In the genomic region with DNA sequence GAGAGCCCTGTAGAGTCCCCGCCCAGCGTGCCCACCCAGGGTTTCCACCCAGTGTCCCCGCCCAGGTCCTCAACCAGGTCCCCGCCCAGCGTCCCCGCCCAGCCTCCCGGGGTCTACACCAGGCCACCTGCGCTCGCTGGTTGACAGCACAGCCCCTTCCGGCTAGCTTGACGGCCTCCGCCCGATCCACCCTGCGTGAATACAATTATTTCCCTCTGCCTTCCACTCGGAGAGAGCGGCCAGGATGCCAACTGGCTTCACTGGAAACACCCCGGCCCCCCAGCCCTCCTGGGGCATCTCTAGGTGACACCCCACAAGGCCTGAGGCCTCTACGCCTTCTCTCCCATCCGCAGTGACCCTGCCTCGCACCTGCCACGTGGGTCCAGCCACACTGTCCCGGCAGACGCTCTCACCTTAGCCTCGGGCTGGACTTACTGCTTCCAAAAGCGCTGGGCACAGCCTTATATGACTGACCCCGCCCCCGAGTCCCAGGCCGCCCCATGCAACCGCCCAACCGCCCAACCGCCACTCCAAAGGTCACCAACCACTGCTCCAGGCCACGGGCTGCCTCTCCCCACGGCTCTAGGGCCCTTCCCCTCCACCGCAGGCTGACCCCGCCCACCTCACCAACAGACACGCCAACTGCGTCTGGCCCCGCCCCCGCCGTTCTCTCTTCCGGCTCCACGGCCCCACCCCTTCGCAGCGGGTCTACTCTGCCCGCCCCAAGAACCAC, we compare ENCODE assay signal across 19 cellular contexts.
A peak's percentile ranks its signal among the peaks of the same experiment; 100 is the strongest.
DNase-seq lines count a peak whose midpoint lies in the region; ATAC-seq and TF ChIP-seq lines count a peak whose summit lies in the region.
"Had no signal": no experiment of that assay in that cellular context is flagged by ENCODE, and none has a peak within 500 bp of the region (broad histone marks: within the 10 kb centered on the region; RNA-seq: fewer than 3 reads in every experiment).

No MANE protein-coding gene starts in this region.

- H3K27me3 ChIP-seq in upper lobe of left lung (no peaks in the 10 kb centered on the region), WERI-Rb-1 (ENCODE audit: insufficient read depth, low read depth, severe bottlenecking) (no peaks in the 10 kb centered on the region)
- H3K27me3 ChIP-seq: brain microvascular endothelial cell, gastrocnemius medialis, tibial artery had no signal

- 93 to 94% methylated on average over 44 to 45 of the region's 45 CpGs for WGBS in upper lobe of left lung, 2 donors

- ATAC-seq in upper lobe of left lung (ENCODE audit: low FRiP score in 2 of 2) (peak; percentile 46 to 69), HG02885 (IDR thresholded peaks at IDR 0.05; ENCODE audit: poor library complexity, unreplicated experiment) (no peak)
- ATAC-seq: gastrocnemius medialis had no signal

- no peak overlapping the region for H3K27ac ChIP-seq in HEK293 (ENCODE audit: extremely low read depth, low read depth, low read length)
- no peak overlapping the region for H3K27ac ChIP-seq in upper lobe of left lung
- H3K27ac ChIP-seq in WERI-Rb-1 = no peak overlapping the region
- H3K27ac ChIP-seq: brain microvascular endothelial cell, gastrocnemius medialis, tibial artery, VCaP had no signal

- CTCF ChIA-PET in HEK293 (lab: Yijun Ruan, JAX) = interaction anchor here (0.5 kb wide), 1 partner anchor 78 kb away, joined by 3 read pairs; no protein-coding TSS in a partner anchor

- H3K9me3 ChIP-seq in HEK293 (ENCODE audit: control insufficient read depth, insufficient read depth, low read depth, low read length) (no peaks in the 10 kb centered on the region), upper lobe of left lung (no peaks in the 10 kb centered on the region), WERI-Rb-1 (ENCODE audit: severe bottlenecking) (no peaks in the 10 kb centered on the region)
- H3K9me3 ChIP-seq: gastrocnemius medialis, tibial artery had no signal

- TF ChIP-seq CTCF in HEK293 (tag by site-specific recombination; IDR thresholded peaks at IDR 0.05) (no peak), upper lobe of left lung (IDR thresholded peaks at IDR 0.05) (no peak), WERI-Rb-1 (IDR thresholded peaks at IDR 0.05; ENCODE audit: low read depth, low read length) (no peak)

- POLR2A ChIA-PET in HEK293 (lab: Yijun Ruan, JAX) = no interaction called here

- H3K4me1 ChIP-seq in HEK293 (ENCODE audit: control insufficient read depth, insufficient read depth, low read length) = no peaks in the 10 kb centered on the region
- peaks cover 0 to 2% (median 0%) of the 10 kb centered on the region in 4 donors for H3K4me1 ChIP-seq in upper lobe of left lung
- H3K4me1 ChIP-seq: gastrocnemius medialis, tibial artery had no signal

- DNase-seq in RPMI7951 (ENCODE audit: low read depth) (peak; percentile 11), iPS-NIHi7 (ENCODE audit: extremely low spot score) (peak; percentile 69), upper lobe of left lung (peak in 1 of 2 donors; percentile 75), WERI-Rb-1 (no peak), NCI-H226 (no peak)
- no peak for DNase-seq in activated T-cell treated with anti-CD3 and anti-CD28 coated beads, Interleukin-2, amount 50 U/mL, for 1 hour
- DNase-seq: activated CD4-positive, alpha-beta memory T cell treated with anti-CD3 and anti-CD28 coated beads for 36 hours; activated T-cell treated with anti-CD3 and anti-CD28 coated beads, Interleukin-2, amount 50 U/mL, for 48 hours; brain microvascular endothelial cell; DMS79 treated with DMSO at 0.1 percent for 48 hours; gastrocnemius medialis; naive B cell; NCI-H187; NCI-H526; tibial artery had no signal

- TF ChIP-seq POLR2A in upper lobe of left lung (IDR thresholded peaks at IDR 0.05) = no peak

- TF ChIP-seq EP300 in upper lobe of left lung (IDR thresholded peaks at IDR 0.05) = no peak

- H3K4me3 ChIP-seq in HEK293 (ENCODE audit: low read depth, low read length) (no peak overlapping the region), upper lobe of left lung (no peak overlapping the region), WERI-Rb-1 (ENCODE audit: low read depth, low read length) (no peak overlapping the region)
- H3K4me3 ChIP-seq: gastrocnemius medialis, lung, tibial artery had no signal

- H3K36me3 ChIP-seq in HEK293 (ENCODE audit: control insufficient read depth in 2 of 2, insufficient read depth in 1 of 2, low read length in 2 of 2) (no peaks in the 10 kb centered on the region), upper lobe of left lung (no peaks in the 10 kb centered on the region), WERI-Rb-1 (no peaks in the 10 kb centered on the region)
- H3K36me3 ChIP-seq: brain microvascular endothelial cell, gastrocnemius medialis, tibial artery had no signal

TF ChIP-seq in HEK293, 187 proteins besides CTCF, POLR2A, EP300 and RAD21:
- TF ChIP-seq KLF1 (tag by site-specific recombination; IDR thresholded peaks at IDR 0.05) (peak; percentile 98), ZNF37A (tag by site-specific recombination; IDR thresholded peaks at IDR 0.05) (no peak), KLF7 (tag by site-specific recombination; IDR thresholded peaks at IDR 0.05; ENCODE audit: borderline replicate concordance) (no peak)

Comparison
In these comparisons a context has a peak if more than half of its experiments do, and no peak if none do; other contexts are left out.
1. DNase-seq: peak in RPMI7951 (single experiment) and iPS-NIHi7 (single experiment); none in WERI-Rb-1 (single experiment), activated T-cell treated with anti-CD3 and anti-CD28 coated beads, Interleukin-2, amount 50 U/mL, for 1 hour (single experiment) and NCI-H226 (single experiment).